Comparison of ENCODE assay signal across 32 cellular contexts in genomic region chr5:545641-546375, GRCh38. TPM values are rescaled to one million over a fixed set of nuclear protein-coding genes. Genes with fewer than 3 reads are reported as not detected.
DNase-seq lines count a peak whose midpoint lies in the region; ATAC-seq, FAIRE-seq and TF ChIP-seq lines count a peak whose summit lies in the region.
"Had no signal": no experiment of that assay in that cellular context is flagged by ENCODE, and none has a peak within 500 bp of the region (broad histone marks: within the 10 kb centered on the region; RNA-seq: fewer than 3 reads in every experiment).

No MANE protein-coding gene starts in this region.

- H3K9me3 ChIP-seq in right lobe of liver (no peaks in the 10 kb centered on the region), HepG2 (ENCODE audit: low read length) (no peaks in the 10 kb centered on the region), lower lobe of right lung (no peaks in the 10 kb centered on the region), aorta (ENCODE audit: control insufficient read depth, low read length) (no peaks in the 10 kb centered on the region)
- H3K9me3 ChIP-seq: breast epithelium, Caco-2, colonic mucosa, prostate gland, SJSA1, upper lobe of left lung had no signal

- H2AFZ ChIP-seq in HepG2 (ENCODE audit: low read length) = no peak overlapping the region

- H3K27ac ChIP-seq in right lobe of liver = no peak overlapping the region
- H3K27ac ChIP-seq in HepG2 (ENCODE audit: extremely low read length, insufficient read depth, low read length) = no peak overlapping the region
- no peak overlapping the region for H3K27ac ChIP-seq in lower lobe of right lung
- no peak overlapping the region for H3K27ac ChIP-seq in aorta (ENCODE audit: low read depth in 1 of 2, low read length in 2 of 2)
- H3K27ac ChIP-seq: 22Rv1, breast epithelium, C4-2B, colonic mucosa, epithelial cell of prostate, HL-60, prostate gland, SJSA1, upper lobe of left lung, VCaP had no signal

- no peak overlapping the region for H3K4me3 ChIP-seq in right lobe of liver
- no peak overlapping the region for H3K4me3 ChIP-seq in HepG2 (replicated peaks in 1 of 3; ENCODE audit: insufficient read depth in 1 of 3, low read depth in 2 of 3, low read length in 3 of 3)
- no peak overlapping the region for H3K4me3 ChIP-seq in lower lobe of right lung
- no peak overlapping the region for H3K4me3 ChIP-seq in aorta (ENCODE audit: low read length in 2 of 2)
- H3K4me3 ChIP-seq in foreskin fibroblast (ENCODE audit: low read depth in 1 of 2, low read length in 2 of 2) = no peak overlapping the region
- H3K4me3 ChIP-seq: breast epithelium, colonic mucosa, prostate gland, SJSA1, upper lobe of left lung had no signal

- H3K9ac ChIP-seq in HepG2 (ENCODE audit: insufficient read depth, low read depth, low read length) = no peak overlapping the region

- no peak overlapping the region for H3K4me2 ChIP-seq in HepG2 (ENCODE audit: low read depth, low read length)

- 93% methylated on average over 2 of the region's 12 CpGs for WGBS in right lobe of liver (ENCODE audit: insufficient coverage, low coverage, low lambda C conversion rate, missing lambda C conversion rate)
- WGBS in HepG2 (ENCODE audit: low lambda C conversion rate) = 46% methylated on average over 10 of the region's 12 CpGs
- WGBS in aorta, 2 donors = 92 to 93% methylated on average over 11 to 12 of the region's 12 CpGs

- peak; percentile 25 for DNase-seq in activated CD4-positive, CD25-positive, alpha-beta regulatory T cell treated with anti-CD3 and anti-CD28 coated beads, Interleukin-2, amount 50 U/mL, for 72 hours
- no peak for DNase-seq in activated CD4-positive, CD25-positive, alpha-beta regulatory T cell (lab: John Stamatoyannopoulos, UW)
- peak in 2 of 3 donors; percentile 3 to 44 for DNase-seq in right lobe of liver
- DNase-seq in HepG2 (ENCODE audit: low spot score) = no peak
- DNase-seq in lower lobe of right lung = peak; percentile 37
- DNase-seq in aorta = peak; percentile 26 to 46
- DNase-seq in foreskin fibroblast = no peak
- no peak for DNase-seq in activated T-cell treated with anti-CD3 and anti-CD28 coated beads, Interleukin-2, amount 50 U/mL, for 72 hours
- DNase-seq: activated CD4-positive, alpha-beta T cell treated with anti-CD3 and anti-CD28 coated beads, Interleukin-2, amount 10 ng/mL, durations not matched to agents 7 days and 5 days; DMS53; effector CD8-positive, alpha-beta T cell; hypothalamus; KG1; mesendoderm; NCI-H1092 treated with DMSO at 0.1 percent for 48 hours; NCI-H1694 treated with DMSO at 0.1 percent for 48 hours; NCI-H82; T1000; upper lobe of left lung had no signal

- no peak overlapping the region for H3K27ac Mint-ChIP-seq in activated T-cell treated with anti-CD3 and anti-CD28 coated beads, Interleukin-2, amount 50 U/mL, for 72 hours
- H3K27ac Mint-ChIP-seq: stimulated activated effector memory CD8-positive, alpha-beta T cell treated with anti-CD3 and anti-CD28 coated beads, Interleukin-12 subunit alpha, Interleukin-12 subunit beta, amount 100 ng/mL, for 72 hours had no signal

- no peak for TF ChIP-seq RAD21 in HepG2 (CRISPR knock-in tag; IDR thresholded peaks at IDR 0.05)

- peaks cover 28% of the 10 kb centered on the region for H3K27me3 Mint-ChIP-seq in activated T-cell treated with anti-CD3 and anti-CD28 coated beads, Interleukin-2, amount 50 U/mL, for 72 hours (ENCODE audit: low read depth)

- TF ChIP-seq POLR2A in right lobe of liver (IDR thresholded peaks at IDR 0.05) = no peak
- TF ChIP-seq POLR2A in HepG2 (IDR thresholded peaks at IDR 0.05; ENCODE audit: insufficient read depth in 1 of 2, low read depth in 2 of 2, low read length in 2 of 2) = no peak

- peaks cover 11% of the 10 kb centered on the region for H3K4me1 Mint-ChIP-seq in activated T-cell treated with anti-CD3 and anti-CD28 coated beads, Interleukin-2, amount 50 U/mL, for 72 hours (ENCODE audit: low read depth)

- TF ChIP-seq CTCF in right lobe of liver (IDR thresholded peaks at IDR 0.05) (no peak), HepG2 (CRISPR knock-in tag; IDR thresholded peaks at IDR 0.05) (no peak), lower lobe of right lung (IDR thresholded peaks at IDR 0.05) (no peak), foreskin fibroblast (IDR thresholded peaks at IDR 0.05; ENCODE audit: low read depth, low read length) (no peak)

- no peaks in the 10 kb centered on the region for H4K20me1 ChIP-seq in HepG2 (ENCODE audit: insufficient read depth, low read length)

- ATAC-seq in right lobe of liver (peak in 1 of 4 donors; percentile 6), HepG2 (no peak; the same call in 1 of the 3 replicates), lower lobe of right lung (no peak), aorta (ENCODE audit: low FRiP score) (no peak)
- no peak for ATAC-seq in activated T-cell treated with anti-CD3 and anti-CD28 coated beads, Interleukin-2, amount 50 U/mL, for 72 hours (replicated peaks in 1 of 2)
- ATAC-seq: stimulated activated effector memory CD8-positive, alpha-beta T cell treated with anti-CD3 and anti-CD28 coated beads, Interleukin-12 subunit alpha, Interleukin-12 subunit beta, amount 100 ng/mL, for 72 hours had no signal

- POLR2A ChIA-PET in HepG2 (lab: Yijun Ruan, JAX) = no interaction called here

- H3K4me1 ChIP-seq in right lobe of liver (no peaks in the 10 kb centered on the region), HepG2 (ENCODE audit: insufficient read depth, low read length) (peaks cover 12% of the 10 kb centered on the region), lower lobe of right lung (peaks cover 12% of the 10 kb centered on the region), aorta (ENCODE audit: control insufficient read depth in 1 of 2, insufficient read depth in 2 of 2, low read length in 2 of 2) (no peaks in the 10 kb centered on the region)
- H3K4me1 ChIP-seq: breast epithelium, prostate gland, SJSA1 had no signal

- H3K36me3 ChIP-seq in right lobe of liver (no peaks in the 10 kb centered on the region), HepG2 (replicated peaks in 1 of 2; ENCODE audit: control insufficient read depth in 1 of 2, insufficient read depth in 2 of 2, low read length in 2 of 2) (no peaks in the 10 kb centered on the region), lower lobe of right lung (no peaks in the 10 kb centered on the region), aorta (ENCODE audit: control insufficient read depth in 1 of 2, insufficient read depth in 2 of 2, low read length in 1 of 2) (no peaks in the 10 kb centered on the region)
- H3K36me3 ChIP-seq: breast epithelium, colonic mucosa, prostate gland, SJSA1, upper lobe of left lung had no signal

- no peak overlapping the region for H3K4me3 Mint-ChIP-seq in activated T-cell treated with anti-CD3 and anti-CD28 coated beads, Interleukin-2, amount 50 U/mL, for 72 hours
- H3K4me3 Mint-ChIP-seq: activated CD4-positive, alpha-beta T cell treated with anti-CD3 and anti-CD28 coated beads, Interleukin-2, amount 10 ng/mL, durations not matched to agents 7 days and 5 days; stimulated activated effector memory CD8-positive, alpha-beta T cell treated with anti-CD3 and anti-CD28 coated beads, Interleukin-12 subunit alpha, Interleukin-12 subunit beta, amount 100 ng/mL, for 72 hours had no signal

- H3K79me2 ChIP-seq in HepG2 (ENCODE audit: insufficient read depth, low read length) = no peaks in the 10 kb centered on the region

- BruUV-seq in HepG2 (replicated peaks; lab: Mats Ljungman, UMichigan) = no TSS peak

- H3K36me3 Mint-ChIP-seq in activated T-cell treated with anti-CD3 and anti-CD28 coated beads, Interleukin-2, amount 50 U/mL, for 72 hours (ENCODE audit: insufficient read depth in 2 of 2) = peaks cover 0 to 1% of the 10 kb centered on the region in 2 donors
- H3K36me3 Mint-ChIP-seq: stimulated activated effector memory CD8-positive, alpha-beta T cell treated with anti-CD3 and anti-CD28 coated beads, Interleukin-12 subunit alpha, Interleukin-12 subunit beta, amount 100 ng/mL, for 72 hours had no signal

- H3K27me3 ChIP-seq in right lobe of liver (no peaks in the 10 kb centered on the region), HepG2 (ENCODE audit: control insufficient read depth in 1 of 2, insufficient read depth in 2 of 2, low read length in 2 of 2) (peaks cover 17 to 51% of the 10 kb centered on the region in 2 experiments; a peak in 4 of 5 replicates), lower lobe of right lung (ENCODE audit: low read depth) (peaks cover 72% of the 10 kb centered on the region), aorta (ENCODE audit: control insufficient read depth in 1 of 2, insufficient read depth in 2 of 2, low read length in 1 of 2) (no peaks in the 10 kb centered on the region)

- TF ChIP-seq EP300 in HepG2 (IDR thresholded peaks at IDR 0.05; ENCODE audit: low read depth in 2 of 2, low read length in 2 of 2) (no peak), HepG2 (CRISPR knock-in tag; IDR thresholded peaks at IDR 0.05; ENCODE audit: borderline replicate concordance) (no peak)

- in situ Hi-C loops in HepG2 (cut with HindIII; ENCODE audit: extremely low pct_ligation_motif_present, low pct_unique_long_range_greater_than_20kb) = no loop called here

- FAIRE-seq in HepG2 (lab: Jason Lieb, UNC) = no peak
- FAIRE-seq: GM12891, H54 had no signal

- intact Hi-C loops in right lobe of liver (cut with DNase I) (no loop called here), HepG2 (cut with micrococcal nuclease; ENCODE audit: unreplicated experiment) (no loop called here), lower lobe of right lung (cut with DNase I) (no loop called here), aorta (cut with DNase I) (no loop called here)

- H3K9me3 Mint-ChIP-seq in activated T-cell treated with anti-CD3 and anti-CD28 coated beads, Interleukin-2, amount 50 U/mL, for 72 hours = peaks cover 0 to 2% of the 10 kb centered on the region in 2 donors
- H3K9me3 Mint-ChIP-seq: activated CD4-positive, alpha-beta T cell treated with anti-CD3 and anti-CD28 coated beads, Interleukin-2, amount 10 ng/mL, durations not matched to agents 7 days and 5 days; stimulated activated effector memory CD8-positive, alpha-beta T cell treated with anti-CD3 and anti-CD28 coated beads, Interleukin-12 subunit alpha, Interleukin-12 subunit beta, amount 100 ng/mL, for 72 hours had no signal

- CTCF ChIA-PET in HepG2 (lab: Yijun Ruan, JAX; ENCODE audit: low intra/inter-chr PET ratio, low total read pairs) = no interaction called here

RNA-seq across cellular contexts. Expression of gene SLC9A3, which starts 21.6 kb away (rescaled TPM):
- total RNA-seq in right lobe of liver = 1 to 10 TPM in 2 of 6 experiments, under 1 TPM in 4; 0.32 to 1.8 (median 0.46) TPM
- total RNA-seq in HepG2 (2016; rRNA removed; fragmentation: Illumina TruSeq; extraction: Trizol) = 1.2 and 1.8 TPM in 2 replicates
- 0.30 and 0.35 TPM in 2 replicates for total RNA-seq in HepG2 (2016; cell fraction: cytosol; rRNA removed; fragmentation: Illumina TruSeq; extraction: Trizol; ENCODE audit: low read depth)
- total RNA-seq in HepG2 (2016; cell fraction: insoluble cytoplasmic fraction; rRNA removed; fragmentation: Illumina TruSeq; extraction: Trizol) = 1.3 and 1.6 TPM in 2 replicates
- 1.5 and 1.9 TPM in 2 replicates for total RNA-seq in HepG2 (2016; cell fraction: membrane; rRNA removed; fragmentation: Illumina TruSeq; extraction: Trizol)
- total RNA-seq in HepG2 (2016; cell fraction: nucleus; rRNA removed; fragmentation: Illumina TruSeq; extraction: Trizol) = 1.1 and 1.2 TPM in 2 replicates
- 1.5 and 1.9 TPM in 2 replicates for polyA plus RNA-seq in HepG2 (2011; rRNA removed)
- 1.4 TPM in 2 replicates for polyA plus RNA-seq in HepG2 (2011; cell fraction: cytosol; rRNA removed)
- polyA plus RNA-seq in HepG2 (2011; cell fraction: nucleus; rRNA removed) = 2.2 and 2.4 TPM in 2 replicates
- 1.1 and 1.4 TPM in 2 replicates for polyA plus RNA-seq in HepG2 (2012)
- polyA plus RNA-seq in HepG2 (2016; cell fraction: cytosol; fragmentation: Illumina TruSeq; extraction: Trizol; ENCODE audit: low read depth) = 0.37 and 0.43 TPM in 2 replicates
- 1.7 and 1.8 TPM in 2 replicates for polyA plus RNA-seq in HepG2 (2016; cell fraction: insoluble cytoplasmic fraction; fragmentation: Illumina TruSeq; extraction: Trizol; ENCODE audit: low read depth)
- polyA plus RNA-seq in HepG2 (2016; cell fraction: membrane; fragmentation: Illumina TruSeq; extraction: Trizol; ENCODE audit: low read depth) = 1.4 and 1.6 TPM in 2 replicates
- 1.9 and 2.4 TPM in 2 replicates for polyA plus RNA-seq in HepG2 (2016; cell fraction: nucleus; fragmentation: Illumina TruSeq; extraction: Trizol; ENCODE audit: insufficient read depth, low read depth)
- 0.76 and 1.0 TPM in 2 replicates for polyA minus RNA-seq in HepG2 (2011; rRNA and poly(A)+ RNA removed; ENCODE audit: low replicate concordance)
- 0.35 and 0.49 TPM in 2 replicates for polyA minus RNA-seq in HepG2 (2011; cell fraction: cytosol; rRNA and poly(A)+ RNA removed)
- 0.99 and 1.0 TPM in 2 replicates for polyA minus RNA-seq in HepG2 (2011; cell fraction: nucleus; rRNA and poly(A)+ RNA removed)
- total RNA-seq in lower lobe of right lung = 1.1 TPM
- under 1 TPM; 0.93 to 0.97 TPM for total RNA-seq in aorta
- polyA plus RNA-seq in aorta = 1 to 10 TPM in 1 of 2 donors, under 1 TPM in 1; 0.59 to 4.3 TPM
- total RNA-seq in activated T-cell treated with anti-CD3 and anti-CD28 coated beads, Interleukin-2, amount 50 U/mL, for 72 hours = 1 to 10 TPM; 1.3 to 1.8 TPM

Comparison
In these comparisons a context has a peak if more than half of its experiments do, and no peak if none do; other contexts are left out.
1. DNase-seq: peak in activated CD4-positive, CD25-positive, alpha-beta regulatory T cell treated with anti-CD3 and anti-CD28 coated beads, Interleukin-2, amount 50 U/mL, for 72 hours (single experiment), right lobe of liver (2 of 3), lower lobe of right lung (single experiment) and aorta (2 of 2); none in activated CD4-positive, CD25-positive, alpha-beta regulatory T cell (0 of 4), HepG2 (single experiment), foreskin fibroblast (0 of 2) and activated T-cell treated with anti-CD3 and anti-CD28 coated beads, Interleukin-2, amount 50 U/mL, for 72 hours (0 of 2).